17 cellular contexts compared by ENCODE assay signal in genomic region chr2:197242719-197243118, GRCh38.
A peak's percentile ranks its signal among the peaks of the same experiment; 100 is the strongest.
DNase-seq lines count a peak whose midpoint lies in the region; ATAC-seq and TF ChIP-seq lines count a peak whose summit lies in the region.
"Had no signal": no experiment of that assay in that cellular context is flagged by ENCODE, and none has a peak within 500 bp of the region (broad histone marks: within the 10 kb centered on the region; RNA-seq: fewer than 3 reads in every experiment).

No MANE protein-coding gene starts in this region.

- no peaks in the 10 kb centered on the region for H3K27me3 Mint-ChIP-seq in stimulated activated naive CD8-positive, alpha-beta T cell treated with anti-CD3 and anti-CD28 coated beads, Interleukin-15, Interleukin-2, amounts not matched to agents 100 ng/mL and 50 ng/mL, for 24 hours
- no peaks in the 10 kb centered on the region for H3K27me3 Mint-ChIP-seq in activated B cell treated with CpG ODN at 0.5 μM for 24 hours

- H3K4me3 ChIP-seq in left lung (no peak overlapping the region), stomach (no peak overlapping the region)
- H3K4me3 ChIP-seq: right lobe of liver had no signal

- H3K27ac ChIP-seq in left lung (no peak overlapping the region), stomach (no peak overlapping the region)
- H3K27ac ChIP-seq: right lobe of liver had no signal

- peak overlapping the region; percentile 80 for H3K27ac Mint-ChIP-seq in stimulated activated naive CD8-positive, alpha-beta T cell treated with anti-CD3 and anti-CD28 coated beads, Interleukin-15, Interleukin-2, amounts not matched to agents 100 ng/mL and 50 ng/mL, for 24 hours
- peak overlapping the region; percentile 81 for H3K27ac Mint-ChIP-seq in activated B cell treated with CpG ODN at 0.5 μM for 24 hours

- H3K9me3 Mint-ChIP-seq in stimulated activated naive CD8-positive, alpha-beta T cell treated with anti-CD3 and anti-CD28 coated beads, Interleukin-15, Interleukin-2, amounts not matched to agents 100 ng/mL and 50 ng/mL, for 24 hours, result no peaks in the 10 kb centered on the region
- H3K9me3 Mint-ChIP-seq in activated B cell treated with CpG ODN at 0.5 μM for 24 hours, result no peaks in the 10 kb centered on the region
- H3K9me3 Mint-ChIP-seq: activated T-cell treated with anti-CD3 and anti-CD28 coated beads, Interleukin-2, amount 50 U/mL, for 4 hours had no signal

- no peak overlapping the region for H3K4me3 Mint-ChIP-seq in stimulated activated naive CD8-positive, alpha-beta T cell treated with anti-CD3 and anti-CD28 coated beads, Interleukin-15, Interleukin-2, amounts not matched to agents 100 ng/mL and 50 ng/mL, for 24 hours
- peak overlapping the region; percentile 35 for H3K4me3 Mint-ChIP-seq in activated B cell treated with CpG ODN at 0.5 μM for 24 hours
- H3K4me3 Mint-ChIP-seq: activated T-cell treated with anti-CD3 and anti-CD28 coated beads, Interleukin-2, amount 50 U/mL, for 4 hours had no signal

- CTCF ChIA-PET in activated B cell treated with CpG ODN at 0.5 μM for 24 hours (lab: Charles Lee), result interaction anchor here (1.2 kb wide), 1 partner anchor 44 kb away, joined by 4 read pairs; no protein-coding TSS in a partner anchor

- intact Hi-C loops in activated B cell treated with CpG ODN at 0.5 μM for 24 hours (cut with micrococcal nuclease) (loop anchor here (1.0 kb wide), 1 partner anchor 11 kb away; no protein-coding TSS in a partner anchor), left lung (cut with DNase I) (no loop called here), stomach (cut with DNase I; ENCODE audit: low total_unique reads) (no loop called here)

- H3K4me1 ChIP-seq in left lung (peaks cover 0 to 48% of the 10 kb centered on the region in 2 donors), stomach (peaks cover 0 to 42% (median 20%) of the 10 kb centered on the region in 4 donors)

- no peaks in the 10 kb centered on the region for H3K9me3 ChIP-seq in left lung
- H3K9me3 ChIP-seq in stomach, result no peaks in the 10 kb centered on the region
- H3K9me3 ChIP-seq: right lobe of liver had no signal

- H3K27me3 ChIP-seq in left lung (no peaks in the 10 kb centered on the region), stomach (no peaks in the 10 kb centered on the region)
- H3K27me3 ChIP-seq: right lobe of liver had no signal

- 79 to 97% (median 92%) methylated on average over 2 of the region's 2 CpGs for WGBS in stomach, 5 donors

- POLR2A ChIA-PET in activated B cell treated with CpG ODN at 0.5 μM for 24 hours (lab: Charles Lee), result interaction anchor here (0.8 kb wide), 1 partner anchor 13 kb away, joined by 4 read pairs; no protein-coding TSS in a partner anchor

- no peak for TF ChIP-seq EP300 in stomach (IDR thresholded peaks at IDR 0.05)

- H3K4me1 Mint-ChIP-seq in stimulated activated naive CD8-positive, alpha-beta T cell treated with anti-CD3 and anti-CD28 coated beads, Interleukin-15, Interleukin-2, amounts not matched to agents 100 ng/mL and 50 ng/mL, for 24 hours (ENCODE audit: low read depth), result peaks cover 89% of the 10 kb centered on the region
- peaks cover 83% of the 10 kb centered on the region for H3K4me1 Mint-ChIP-seq in activated B cell treated with CpG ODN at 0.5 μM for 24 hours

- DNase-seq in stimulated activated naive CD8-positive, alpha-beta T cell treated with anti-CD3 and anti-CD28 coated beads, Interleukin-15, Interleukin-2, amounts not matched to agents 100 U/mL and 50 U/mL, for 24 hours, result no peak
- no peak for DNase-seq in activated B cell treated with CpG ODN at 0.5 μM for 24 hours
- DNase-seq in left lung, result no peak
- DNase-seq in 8988T, result no peak
- no peak for DNase-seq in stimulated activated CD4-positive, alpha-beta T cell treated with anti-CD3 and anti-CD28 coated beads, Interleukin-4, amount 100 ng/mL, for 24 hours
- DNase-seq in stomach, result no peak
- DNase-seq: activated T-cell treated with anti-CD3 and anti-CD28 coated beads, Interleukin-2, amount 50 U/mL, for 4 hours; aorta; H7; hypothalamus; NCI-H1694 treated with DMSO at 0.1 percent for 48 hours; NCI-H446 treated with DMSO at 0.1 percent for 48 hours; right lobe of liver; stimulated activated CD4-positive, alpha-beta T cell treated with anti-CD3 and anti-CD28 coated beads, Interleukin-1b, Interleukin-23, amount 100 ng/mL, for 48 hours had no signal

- no peak for ATAC-seq in stimulated activated naive CD8-positive, alpha-beta T cell treated with anti-CD3 and anti-CD28 coated beads, Interleukin-15, Interleukin-2, amounts not matched to agents 100 U/mL and 50 U/mL, for 24 hours
- no peak for ATAC-seq in activated B cell treated with CpG ODN at 0.5 μM for 24 hours (ENCODE audit: low read depth)
- ATAC-seq in left lung, result peak; percentile 25
- no peak for ATAC-seq in GM18873 (IDR thresholded peaks at IDR 0.05; ENCODE audit: low FRiP score, unreplicated experiment)
- ATAC-seq: activated CD4-positive, CD25-positive, alpha-beta regulatory T cell treated with anti-CD3 and anti-CD28 coated beads, Interleukin-2, amount 50 U/mL, for 24 hours; activated T-cell treated with anti-CD3 and anti-CD28 coated beads, Interleukin-2, amount 50 U/mL, for 4 hours; right lobe of liver had no signal

- no peak for TF ChIP-seq POLR2A in stomach (IDR thresholded peaks at IDR 0.05)

- TF ChIP-seq CTCF in activated B cell treated with CpG ODN at 0.5 μM for 24 hours (IDR thresholded peaks at IDR 0.05) (no peak), left lung (IDR thresholded peaks at IDR 0.05) (no peak), stomach (IDR thresholded peaks at IDR 0.05) (no peak)

- peaks cover 33% of the 10 kb centered on the region for H3K36me3 Mint-ChIP-seq in stimulated activated naive CD8-positive, alpha-beta T cell treated with anti-CD3 and anti-CD28 coated beads, Interleukin-15, Interleukin-2, amounts not matched to agents 100 ng/mL and 50 ng/mL, for 24 hours (ENCODE audit: low read depth)
- H3K36me3 Mint-ChIP-seq in activated B cell treated with CpG ODN at 0.5 μM for 24 hours (ENCODE audit: low read depth), result peaks cover 37% of the 10 kb centered on the region

- no peaks in the 10 kb centered on the region for H3K36me3 ChIP-seq in left lung
- H3K36me3 ChIP-seq in stomach, result no peaks in the 10 kb centered on the region
- H3K36me3 ChIP-seq: right lobe of liver had no signal
